In genomic region chr11:121359587-121359986, GRCh38 we compare ENCODE assay signal across 17 cellular contexts.
A peak's percentile ranks its signal among the peaks of the same experiment; 100 is the strongest.
DNase-seq lines count a peak whose midpoint lies in the region; ATAC-seq and TF ChIP-seq lines count a peak whose summit lies in the region.
"Had no signal": no experiment of that assay in that cellular context is flagged by ENCODE, and none has a peak within 500 bp of the region (broad histone marks: within the 10 kb centered on the region; RNA-seq: fewer than 3 reads in every experiment).

No MANE protein-coding gene starts in this region.

- H3K79me2 ChIP-seq in OCI-LY7 (ENCODE audit: insufficient read depth, low read depth, low read length) = no peaks in the 10 kb centered on the region

- no peak for DNase-seq in Right ventricle myocardium inferior (ENCODE audit: missing footprints)
- DNase-seq in heart left ventricle = no peak
- DNase-seq in G401 (ENCODE audit: low spot score) = peak; percentile 40
- no peak for DNase-seq in OCI-LY7 (ENCODE audit: low spot score)
- no peak for DNase-seq in NCI-H1092 (lab: John Stamatoyannopoulos, UW)
- DNase-seq: BE2C; CD4-positive, CD25-positive, alpha-beta regulatory T cell; CD8-positive, alpha-beta memory T cell; COR-L47; DMS 273 treated with DMSO at 0.1 percent for 48 hours; DMS53; DND-41; GDM1; HCEC 1CT; IMR-90 had no signal

- CTCF ChIA-PET in OCI-LY7 (lab: Charles Lee; ENCODE audit: unreplicated experiment) = interaction anchor here (1.2 to 1.8 kb wide), 2 partner anchors 8 to 23 kb away, joined by 6 to 8 read pairs; no protein-coding TSS in a partner anchor

- H3K9me2 ChIP-seq in OCI-LY7 (ENCODE audit: insufficient read depth, low read length) = no peaks in the 10 kb centered on the region

- TF ChIP-seq POLR2A in heart left ventricle (IDR thresholded peaks at IDR 0.05) = no peak

- peak; percentile 57 for ATAC-seq in Right ventricle myocardium inferior
- no peak for ATAC-seq in heart left ventricle
- no peak for ATAC-seq in HG02623 (IDR thresholded peaks at IDR 0.05; ENCODE audit: unreplicated experiment)
- ATAC-seq: K562 had no signal

- H3K36me3 ChIP-seq in heart left ventricle (no peaks in the 10 kb centered on the region), OCI-LY7 (ENCODE audit: insufficient read depth, low read length) (no peaks in the 10 kb centered on the region)
- H3K36me3 ChIP-seq: BE2C had no signal

- no peaks in the 10 kb centered on the region for H4K20me1 ChIP-seq in OCI-LY7 (ENCODE audit: insufficient read depth, low read length)

- peak overlapping the region; percentile 5; the same call in 1 of the 2 replicates for H2AFZ ChIP-seq in OCI-LY7 (ENCODE audit: low read length)

- H3K9me3 ChIP-seq in heart left ventricle (no peaks in the 10 kb centered on the region), OCI-LY7 (ENCODE audit: low read length) (no peaks in the 10 kb centered on the region)
- H3K9me3 ChIP-seq: BE2C had no signal

- in situ Hi-C loops in G401 (cut with HindIII; ENCODE audit: low sequenced_read_pairs) = no loop called here

- intact Hi-C loops in Right ventricle myocardium inferior (cut with DNase I) = no loop called here
- intact Hi-C loops in heart left ventricle (cut with DNase I) = no loop called here
- intact Hi-C loops in OCI-LY7 (cut with micrococcal nuclease; ENCODE audit: unreplicated experiment) = no loop called here

- H3K4me2 ChIP-seq in OCI-LY7 (ENCODE audit: low read length) = peak overlapping the region; percentile 30

- H3K4me1 ChIP-seq in heart left ventricle (peaks cover 0 to 5% (median 0%) of the 10 kb centered on the region in 12 donors), OCI-LY7 (ENCODE audit: insufficient read depth, low read length, poor library complexity, severe bottlenecking) (peaks cover 28% of the 10 kb centered on the region)
- H3K4me1 ChIP-seq: BE2C had no signal

- H3K27me3 ChIP-seq in heart left ventricle = no peaks in the 10 kb centered on the region
- H3K27me3 ChIP-seq: BE2C had no signal

- POLR2A ChIA-PET in OCI-LY7 (lab: Charles Lee) = interaction anchor here (0.9 to 2.4 kb wide), 9 partner anchors 8 to 46 kb away, joined by 3 to 31 read pairs (median 6); no protein-coding TSS in a partner anchor

- BruUV-seq in OCI-LY7 (replicated peaks; lab: Mats Ljungman, UMichigan) = no TSS peak

- H3K4me3 ChIP-seq in heart left ventricle (no peak overlapping the region), OCI-LY7 (ENCODE audit: low read depth, low read length, poor library complexity, severe bottlenecking) (no peak overlapping the region)
- H3K4me3 ChIP-seq: K562 had no signal

- H3K27ac ChIP-seq in heart left ventricle = no peak overlapping the region
- H3K27ac ChIP-seq in OCI-LY7 (ENCODE audit: low read depth, low read length, poor library complexity, severe bottlenecking) = no peak overlapping the region

- TF ChIP-seq CTCF in heart left ventricle (IDR thresholded peaks at IDR 0.05) (no peak), OCI-LY7 (conservative IDR thresholded peaks at IDR 0.05; ENCODE audit: low read length) (no peak)
